Comparison of ENCODE assay signal across 1 cellular context in the genomic region with DNA sequence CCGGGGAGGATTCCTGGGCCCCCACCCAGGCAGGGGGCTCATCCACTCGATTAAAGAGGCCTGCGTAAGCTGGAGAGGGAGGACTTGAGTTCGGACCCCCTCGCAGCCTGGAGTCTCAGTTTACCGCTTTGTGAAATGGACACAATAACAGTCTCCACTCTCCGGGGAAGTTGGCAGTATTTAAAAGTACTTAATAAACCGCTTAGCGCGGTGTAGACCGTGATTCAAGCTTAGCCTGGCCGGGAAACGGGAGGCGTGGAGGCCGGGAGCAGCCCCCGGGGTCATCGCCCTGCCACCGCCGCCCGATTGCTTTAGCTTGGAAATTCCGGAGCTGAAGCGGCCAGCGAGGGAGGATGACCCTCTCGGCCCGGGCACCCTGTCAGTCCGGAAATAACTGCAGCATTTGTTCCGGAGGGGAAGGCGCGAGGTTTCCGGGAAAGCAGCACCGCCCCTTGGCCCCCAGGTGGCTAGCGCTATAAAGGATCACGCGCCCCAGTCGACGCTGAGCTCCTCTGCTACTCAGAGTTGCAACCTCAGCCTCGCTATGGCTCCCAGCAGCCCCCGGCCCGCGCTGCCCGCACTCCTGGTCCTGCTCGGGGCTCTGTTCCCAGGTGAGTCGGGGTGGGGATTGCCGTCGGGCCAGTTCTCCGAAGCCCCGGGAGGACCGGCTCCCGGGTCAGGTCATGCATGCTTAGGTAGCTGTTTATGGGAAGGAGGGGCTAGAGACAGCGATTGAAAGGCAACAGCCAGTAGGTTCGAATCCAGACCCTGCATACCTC.
TF ChIP-seq lines count a peak whose summit lies in the region.

A gene with protein sequence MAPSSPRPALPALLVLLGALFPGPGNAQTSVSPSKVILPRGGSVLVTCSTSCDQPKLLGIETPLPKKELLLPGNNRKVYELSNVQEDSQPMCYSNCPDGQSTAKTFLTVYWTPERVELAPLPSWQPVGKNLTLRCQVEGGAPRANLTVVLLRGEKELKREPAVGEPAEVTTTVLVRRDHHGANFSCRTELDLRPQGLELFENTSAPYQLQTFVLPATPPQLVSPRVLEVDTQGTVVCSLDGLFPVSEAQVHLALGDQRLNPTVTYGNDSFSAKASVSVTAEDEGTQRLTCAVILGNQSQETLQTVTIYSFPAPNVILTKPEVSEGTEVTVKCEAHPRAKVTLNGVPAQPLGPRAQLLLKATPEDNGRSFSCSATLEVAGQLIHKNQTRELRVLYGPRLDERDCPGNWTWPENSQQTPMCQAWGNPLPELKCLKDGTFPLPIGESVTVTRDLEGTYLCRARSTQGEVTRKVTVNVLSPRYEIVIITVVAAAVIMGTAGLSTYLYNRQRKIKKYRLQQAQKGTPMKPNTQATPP (plus strand): TSS at position 505 of the 779 bp plus-strand sequence. CDS start 40 bp downstream, at position 545.

TF ChIP-seq in K562, 482 proteins besides CTCF, POLR2A, EP300 and RAD21 (continued from another document and continues in another):
- TF ChIP-seq, protein P1, sequence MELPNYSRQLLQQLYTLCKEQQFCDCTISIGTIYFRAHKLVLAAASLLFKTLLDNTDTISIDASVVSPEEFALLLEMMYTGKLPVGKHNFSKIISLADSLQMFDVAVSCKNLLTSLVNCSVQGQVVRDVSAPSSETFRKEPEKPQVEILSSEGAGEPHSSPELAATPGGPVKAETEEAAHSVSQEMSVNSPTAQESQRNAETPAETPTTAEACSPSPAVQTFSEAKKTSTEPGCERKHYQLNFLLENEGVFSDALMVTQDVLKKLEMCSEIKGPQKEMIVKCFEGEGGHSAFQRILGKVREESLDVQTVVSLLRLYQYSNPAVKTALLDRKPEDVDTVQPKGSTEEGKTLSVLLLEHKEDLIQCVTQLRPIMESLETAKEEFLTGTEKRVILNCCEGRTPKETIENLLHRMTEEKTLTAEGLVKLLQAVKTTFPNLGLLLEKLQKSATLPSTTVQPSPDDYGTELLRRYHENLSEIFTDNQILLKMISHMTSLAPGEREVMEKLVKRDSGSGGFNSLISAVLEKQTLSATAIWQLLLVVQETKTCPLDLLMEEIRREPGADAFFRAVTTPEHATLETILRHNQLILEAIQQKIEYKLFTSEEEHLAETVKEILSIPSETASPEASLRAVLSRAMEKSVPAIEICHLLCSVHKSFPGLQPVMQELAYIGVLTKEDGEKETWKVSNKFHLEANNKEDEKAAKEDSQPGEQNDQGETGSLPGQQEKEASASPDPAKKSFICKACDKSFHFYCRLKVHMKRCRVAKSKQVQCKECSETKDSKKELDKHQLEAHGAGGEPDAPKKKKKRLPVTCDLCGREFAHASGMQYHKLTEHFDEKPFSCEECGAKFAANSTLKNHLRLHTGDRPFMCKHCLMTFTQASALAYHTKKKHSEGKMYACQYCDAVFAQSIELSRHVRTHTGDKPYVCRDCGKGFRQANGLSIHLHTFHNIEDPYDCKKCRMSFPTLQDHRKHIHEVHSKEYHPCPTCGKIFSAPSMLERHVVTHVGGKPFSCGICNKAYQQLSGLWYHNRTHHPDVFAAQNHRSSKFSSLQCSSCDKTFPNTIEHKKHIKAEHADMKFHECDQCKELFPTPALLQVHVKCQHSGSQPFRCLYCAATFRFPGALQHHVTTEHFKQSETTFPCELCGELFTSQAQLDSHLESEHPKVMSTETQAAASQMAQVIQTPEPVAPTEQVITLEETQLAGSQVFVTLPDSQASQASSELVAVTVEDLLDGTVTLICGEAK (IDR thresholded peaks at IDR 0.05), result peak; percentile 83
- TF ChIP-seq, protein P1 (CRISPR knock-in tag; IDR thresholded peaks at IDR 0.05), result no peak
- peak; percentile 86 for TF ChIP-seq GABPA (tag; conservative IDR thresholded peaks at IDR 0.05; ENCODE audit: low read depth)
- TF ChIP-seq, protein P2, sequence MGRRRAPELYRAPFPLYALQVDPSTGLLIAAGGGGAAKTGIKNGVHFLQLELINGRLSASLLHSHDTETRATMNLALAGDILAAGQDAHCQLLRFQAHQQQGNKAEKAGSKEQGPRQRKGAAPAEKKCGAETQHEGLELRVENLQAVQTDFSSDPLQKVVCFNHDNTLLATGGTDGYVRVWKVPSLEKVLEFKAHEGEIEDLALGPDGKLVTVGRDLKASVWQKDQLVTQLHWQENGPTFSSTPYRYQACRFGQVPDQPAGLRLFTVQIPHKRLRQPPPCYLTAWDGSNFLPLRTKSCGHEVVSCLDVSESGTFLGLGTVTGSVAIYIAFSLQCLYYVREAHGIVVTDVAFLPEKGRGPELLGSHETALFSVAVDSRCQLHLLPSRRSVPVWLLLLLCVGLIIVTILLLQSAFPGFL (CRISPR knock-in tag; IDR thresholded peaks at IDR 0.05), result peak; percentile 37; the same call in 1 of the 2 replicates
- TF ChIP-seq EZH2 (IDR thresholded peaks at IDR 0.05; ENCODE audit: borderline replicate concordance, low read depth, low read length), result no peak
- TF ChIP-seq EHMT2 (IDR thresholded peaks at IDR 0.05), result no peak
- TF ChIP-seq ESRRA (IDR thresholded peaks at IDR 0.05; ENCODE audit: borderline replicate concordance, low read depth), result peak; percentile 35; the same call in 1 of the 2 replicates
- TF ChIP-seq FOXK2 (conservative IDR thresholded peaks at IDR 0.05 in 1 of 2, IDR thresholded peaks at IDR 0.05 in 1 of 2; ENCODE audit: low read depth in 2 of 2), result peak; percentile 30 to 36; a peak in 3 of 4 replicates
- TF ChIP-seq BRD9 (IDR thresholded peaks at IDR 0.05; ENCODE audit: low read depth, partially characterized antibody), result peak; percentile 43
- 0 out of 4 replicates have a peak, but pooled peaks of 1 of the 2 experiments have one; percentile 37 for TF ChIP-seq FOXA3 (CRISPR knock-in tag; conservative IDR thresholded peaks at IDR 0.05 in 1 of 2, IDR thresholded peaks at IDR 0.05 in 1 of 2)
- TF ChIP-seq TBP (optimal IDR thresholded peaks at IDR 0.05; ENCODE audit: low read depth, low read length), result peak; percentile 79
- no peak for TF ChIP-seq ZBTB17 (CRISPR knock-in tag; IDR thresholded peaks at IDR 0.05)
- peak; percentile 26; the same call in 1 of the 2 replicates for TF ChIP-seq CBFA2T3 (IDR thresholded peaks at IDR 0.05)
- TF ChIP-seq NR2C1 (IDR thresholded peaks at IDR 0.05), result peak; percentile 67
- TF ChIP-seq NR2C1 (tag; IDR thresholded peaks at IDR 0.05), result peak; percentile 68
- TF ChIP-seq GTF2A2 (tag; IDR thresholded peaks at IDR 0.05), result 0 out of 2 replicates have a peak, but pooled peaks have one; percentile 52
- TF ChIP-seq ZNF696 (CRISPR knock-in tag; conservative IDR thresholded peaks at IDR 0.05), result no peak
- peak; percentile 87; the same call in 1 of the 2 replicates for TF ChIP-seq HDAC2 (IDR thresholded peaks at IDR 0.05)
- peak in 1 of 2 experiments; percentile 79; a peak in 1 of 4 replicates for TF ChIP-seq HDAC1 (IDR thresholded peaks at IDR 0.05)
- TF ChIP-seq, protein P3, sequence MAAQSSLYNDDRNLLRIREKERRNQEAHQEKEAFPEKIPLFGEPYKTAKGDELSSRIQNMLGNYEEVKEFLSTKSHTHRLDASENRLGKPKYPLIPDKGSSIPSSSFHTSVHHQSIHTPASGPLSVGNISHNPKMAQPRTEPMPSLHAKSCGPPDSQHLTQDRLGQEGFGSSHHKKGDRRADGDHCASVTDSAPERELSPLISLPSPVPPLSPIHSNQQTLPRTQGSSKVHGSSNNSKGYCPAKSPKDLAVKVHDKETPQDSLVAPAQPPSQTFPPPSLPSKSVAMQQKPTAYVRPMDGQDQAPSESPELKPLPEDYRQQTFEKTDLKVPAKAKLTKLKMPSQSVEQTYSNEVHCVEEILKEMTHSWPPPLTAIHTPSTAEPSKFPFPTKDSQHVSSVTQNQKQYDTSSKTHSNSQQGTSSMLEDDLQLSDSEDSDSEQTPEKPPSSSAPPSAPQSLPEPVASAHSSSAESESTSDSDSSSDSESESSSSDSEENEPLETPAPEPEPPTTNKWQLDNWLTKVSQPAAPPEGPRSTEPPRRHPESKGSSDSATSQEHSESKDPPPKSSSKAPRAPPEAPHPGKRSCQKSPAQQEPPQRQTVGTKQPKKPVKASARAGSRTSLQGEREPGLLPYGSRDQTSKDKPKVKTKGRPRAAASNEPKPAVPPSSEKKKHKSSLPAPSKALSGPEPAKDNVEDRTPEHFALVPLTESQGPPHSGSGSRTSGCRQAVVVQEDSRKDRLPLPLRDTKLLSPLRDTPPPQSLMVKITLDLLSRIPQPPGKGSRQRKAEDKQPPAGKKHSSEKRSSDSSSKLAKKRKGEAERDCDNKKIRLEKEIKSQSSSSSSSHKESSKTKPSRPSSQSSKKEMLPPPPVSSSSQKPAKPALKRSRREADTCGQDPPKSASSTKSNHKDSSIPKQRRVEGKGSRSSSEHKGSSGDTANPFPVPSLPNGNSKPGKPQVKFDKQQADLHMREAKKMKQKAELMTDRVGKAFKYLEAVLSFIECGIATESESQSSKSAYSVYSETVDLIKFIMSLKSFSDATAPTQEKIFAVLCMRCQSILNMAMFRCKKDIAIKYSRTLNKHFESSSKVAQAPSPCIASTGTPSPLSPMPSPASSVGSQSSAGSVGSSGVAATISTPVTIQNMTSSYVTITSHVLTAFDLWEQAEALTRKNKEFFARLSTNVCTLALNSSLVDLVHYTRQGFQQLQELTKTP (IDR thresholded peaks at IDR 0.05; ENCODE audit: low read depth in 1 of 2, partially characterized antibody in 2 of 2), result peak in 1 of 2 experiments; percentile 69
- TF ChIP-seq, protein P4, sequence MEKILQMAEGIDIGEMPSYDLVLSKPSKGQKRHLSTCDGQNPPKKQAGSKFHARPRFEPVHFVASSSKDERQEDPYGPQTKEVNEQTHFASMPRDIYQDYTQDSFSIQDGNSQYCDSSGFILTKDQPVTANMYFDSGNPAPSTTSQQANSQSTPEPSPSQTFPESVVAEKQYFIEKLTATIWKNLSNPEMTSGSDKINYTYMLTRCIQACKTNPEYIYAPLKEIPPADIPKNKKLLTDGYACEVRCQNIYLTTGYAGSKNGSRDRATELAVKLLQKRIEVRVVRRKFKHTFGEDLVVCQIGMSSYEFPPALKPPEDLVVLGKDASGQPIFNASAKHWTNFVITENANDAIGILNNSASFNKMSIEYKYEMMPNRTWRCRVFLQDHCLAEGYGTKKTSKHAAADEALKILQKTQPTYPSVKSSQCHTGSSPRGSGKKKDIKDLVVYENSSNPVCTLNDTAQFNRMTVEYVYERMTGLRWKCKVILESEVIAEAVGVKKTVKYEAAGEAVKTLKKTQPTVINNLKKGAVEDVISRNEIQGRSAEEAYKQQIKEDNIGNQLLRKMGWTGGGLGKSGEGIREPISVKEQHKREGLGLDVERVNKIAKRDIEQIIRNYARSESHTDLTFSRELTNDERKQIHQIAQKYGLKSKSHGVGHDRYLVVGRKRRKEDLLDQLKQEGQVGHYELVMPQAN (IDR thresholded peaks at IDR 0.05; ENCODE audit: borderline replicate concordance), result no peak; the same call in 1 of the 2 replicates
- peak; percentile 80 for TF ChIP-seq MYC (IDR thresholded peaks at IDR 0.05; ENCODE audit: low read depth, low read length)
- TF ChIP-seq MYC (CRISPR knock-in tag; IDR thresholded peaks at IDR 0.05; ENCODE audit: borderline replicate concordance, low read depth), result 0 out of 2 replicates have a peak, but pooled peaks have one; percentile 11
- TF ChIP-seq ETV5 (CRISPR knock-in tag; IDR thresholded peaks at IDR 0.05; ENCODE audit: low read depth), result peak; percentile 93
- TF ChIP-seq PCBP2 (IDR thresholded peaks at IDR 0.05; ENCODE audit: low read depth, low read length, poor library complexity, severe bottlenecking), result no peak
- TF ChIP-seq, protein P5, sequence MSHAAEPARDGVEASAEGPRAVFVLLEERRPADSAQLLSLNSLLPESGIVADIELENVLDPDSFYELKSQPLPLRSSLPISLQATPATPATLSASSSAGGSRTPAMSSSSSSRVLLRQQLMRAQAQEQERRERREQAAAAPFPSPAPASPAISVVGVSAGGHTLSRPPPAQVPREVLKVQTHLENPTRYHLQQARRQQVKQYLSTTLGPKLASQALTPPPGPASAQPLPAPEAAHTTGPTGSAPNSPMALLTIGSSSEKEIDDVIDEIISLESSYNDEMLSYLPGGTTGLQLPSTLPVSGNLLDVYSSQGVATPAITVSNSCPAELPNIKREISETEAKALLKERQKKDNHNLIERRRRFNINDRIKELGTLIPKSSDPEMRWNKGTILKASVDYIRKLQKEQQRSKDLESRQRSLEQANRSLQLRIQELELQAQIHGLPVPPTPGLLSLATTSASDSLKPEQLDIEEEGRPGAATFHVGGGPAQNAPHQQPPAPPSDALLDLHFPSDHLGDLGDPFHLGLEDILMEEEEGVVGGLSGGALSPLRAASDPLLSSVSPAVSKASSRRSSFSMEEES (CRISPR knock-in tag; IDR thresholded peaks at IDR 0.05), result peak; percentile 40
- TF ChIP-seq MTA3 (IDR thresholded peaks at IDR 0.05; ENCODE audit: borderline replicate concordance), result peak; percentile 85; the same call in 1 of the 2 replicates
- no peak for TF ChIP-seq ELF2 (CRISPR knock-in tag; IDR thresholded peaks at IDR 0.05)
- peak; percentile 47; the same call in 1 of the 2 replicates for TF ChIP-seq TARDBP (IDR thresholded peaks at IDR 0.05)
- no peak for TF ChIP-seq IRF2 (CRISPR knock-in tag; IDR thresholded peaks at IDR 0.05)
- TF ChIP-seq POLR3G (IDR thresholded peaks at IDR 0.05; ENCODE audit: extremely low read depth, insufficient read length, insufficient replicate concordance), result no peak
- TF ChIP-seq THRAP3 (IDR thresholded peaks at IDR 0.05; ENCODE audit: borderline replicate concordance), result no peak
- TF ChIP-seq POLR2AphosphoS2 (IDR thresholded peaks at IDR 0.05; ENCODE audit: low read length), result no peak
- peak; percentile 58 for TF ChIP-seq GABPB1 (CRISPR knock-in tag; IDR thresholded peaks at IDR 0.05)
- peak in 2 of 3 experiments; percentile 48 to 57 for TF ChIP-seq YY1 (IDR thresholded peaks at IDR 0.05; ENCODE audit: borderline replicate concordance in 1 of 3, control insufficient read depth in 1 of 3, extremely low read depth in 1 of 3, insufficient read depth in 3 of 3, insufficient read length in 1 of 3, insufficient replicate concordance in 2 of 3, low read depth in 1 of 3, low read length in 2 of 3)
